1 cellular context compared by ENCODE assay signal in the genomic region with DNA sequence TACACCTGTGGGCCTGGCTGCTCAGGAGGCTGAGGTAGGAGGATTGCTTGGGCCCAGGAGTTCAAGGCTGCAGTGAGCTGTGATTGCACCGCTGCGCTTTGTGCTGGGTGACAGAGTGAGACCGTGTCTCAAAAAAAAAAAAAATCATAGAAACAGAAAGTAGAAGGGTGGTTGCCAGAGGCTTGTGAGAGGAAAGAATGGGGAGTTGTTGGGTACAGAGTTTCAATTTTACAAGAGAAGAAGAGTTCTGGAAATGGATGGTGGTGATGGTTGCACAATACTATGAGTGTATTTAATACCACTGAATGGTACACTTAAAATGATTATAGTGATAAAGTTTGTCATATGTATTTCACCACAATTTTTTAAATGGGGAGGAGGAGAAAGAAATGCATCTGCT.
TF ChIP-seq lines count a peak whose summit lies in the region.

No MANE protein-coding gene starts in this region.

TF ChIP-seq in H1, 55 proteins besides CTCF, POLR2A, EP300 and RAD21:
- TF ChIP-seq TCF12 (IDR thresholded peaks at IDR 0.05; ENCODE audit: low read depth, low read length) (no peak), KDM4A (IDR thresholded peaks at IDR 0.05; ENCODE audit: low read depth, low read length, severe bottlenecking) (no peak), GABPA (IDR thresholded peaks at IDR 0.05; ENCODE audit: borderline replicate concordance, insufficient read depth, low read length) (no peak), BACH1 (IDR thresholded peaks at IDR 0.05; ENCODE audit: low read length) (no peak), CHD2 (IDR thresholded peaks at IDR 0.05; ENCODE audit: low read length) (no peak), FOSL1 (IDR thresholded peaks at IDR 0.05; ENCODE audit: insufficient read depth, low read depth, low read length) (no peak), SUZ12 (IDR thresholded peaks at IDR 0.05; ENCODE audit: low read length) (no peak), BRCA1 (IDR thresholded peaks at IDR 0.05; ENCODE audit: low read depth, low read length) (no peak), SP2 (IDR thresholded peaks at IDR 0.05; ENCODE audit: low read length) (no peak), POLR2AphosphoS5 (IDR thresholded peaks at IDR 0.05; ENCODE audit: low read depth, low read length) (no peak), RBBP5 (IDR thresholded peaks at IDR 0.05; ENCODE audit: borderline replicate concordance, low read depth, low read length) (no peak), SP4 (IDR thresholded peaks at IDR 0.05; ENCODE audit: low read length) (no peak), YY1 (IDR thresholded peaks at IDR 0.05; ENCODE audit: low read depth, low read length) (no peak), ZNF274 (IDR thresholded peaks at IDR 0.05; ENCODE audit: borderline replicate concordance, extremely low read depth, low read length) (no peak), SIRT6 (IDR thresholded peaks at IDR 0.05; ENCODE audit: low read length) (no peak), RFX5 (IDR thresholded peaks at IDR 0.05; ENCODE audit: borderline replicate concordance, low read depth, low read length) (no peak)
- TF ChIP-seq, protein P1, sequence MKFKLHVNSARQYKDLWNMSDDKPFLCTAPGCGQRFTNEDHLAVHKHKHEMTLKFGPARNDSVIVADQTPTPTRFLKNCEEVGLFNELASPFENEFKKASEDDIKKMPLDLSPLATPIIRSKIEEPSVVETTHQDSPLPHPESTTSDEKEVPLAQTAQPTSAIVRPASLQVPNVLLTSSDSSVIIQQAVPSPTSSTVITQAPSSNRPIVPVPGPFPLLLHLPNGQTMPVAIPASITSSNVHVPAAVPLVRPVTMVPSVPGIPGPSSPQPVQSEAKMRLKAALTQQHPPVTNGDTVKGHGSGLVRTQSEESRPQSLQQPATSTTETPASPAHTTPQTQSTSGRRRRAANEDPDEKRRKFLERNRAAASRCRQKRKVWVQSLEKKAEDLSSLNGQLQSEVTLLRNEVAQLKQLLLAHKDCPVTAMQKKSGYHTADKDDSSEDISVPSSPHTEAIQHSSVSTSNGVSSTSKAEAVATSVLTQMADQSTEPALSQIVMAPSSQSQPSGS (IDR thresholded peaks at IDR 0.05; ENCODE audit: low read length), result no peak
- TF ChIP-seq, protein P2, sequence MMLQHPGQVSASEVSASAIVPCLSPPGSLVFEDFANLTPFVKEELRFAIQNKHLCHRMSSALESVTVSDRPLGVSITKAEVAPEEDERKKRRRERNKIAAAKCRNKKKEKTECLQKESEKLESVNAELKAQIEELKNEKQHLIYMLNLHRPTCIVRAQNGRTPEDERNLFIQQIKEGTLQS (IDR thresholded peaks at IDR 0.05; ENCODE audit: insufficient read depth, low read depth, low read length), result no peak
